ENCODE assay signal across 1 cellular context in the genomic region with DNA sequence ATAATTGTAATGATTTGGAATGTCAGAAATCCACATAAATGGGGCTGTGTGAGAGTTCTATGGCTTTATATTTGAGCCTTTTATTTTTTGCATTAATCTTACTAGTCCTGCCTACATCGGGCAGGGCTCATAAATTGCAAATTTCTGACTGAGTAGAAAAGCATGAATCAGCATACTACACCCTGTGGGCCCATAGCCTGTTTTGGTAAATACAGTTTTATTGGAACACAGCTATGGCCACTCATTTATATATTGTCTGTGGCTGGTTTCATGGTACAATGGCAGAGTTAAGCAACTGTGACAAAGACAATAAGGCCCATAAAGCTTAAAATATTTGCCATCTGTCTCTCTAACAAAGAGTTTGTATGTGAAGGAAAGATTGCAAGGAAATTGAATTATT.
TF ChIP-seq lines count a peak whose summit lies in the region.

No MANE protein-coding gene starts in this region.

TF ChIP-seq in GM12878, 131 proteins besides CTCF, POLR2A, EP300 and RAD21:
- TF ChIP-seq, protein P1, sequence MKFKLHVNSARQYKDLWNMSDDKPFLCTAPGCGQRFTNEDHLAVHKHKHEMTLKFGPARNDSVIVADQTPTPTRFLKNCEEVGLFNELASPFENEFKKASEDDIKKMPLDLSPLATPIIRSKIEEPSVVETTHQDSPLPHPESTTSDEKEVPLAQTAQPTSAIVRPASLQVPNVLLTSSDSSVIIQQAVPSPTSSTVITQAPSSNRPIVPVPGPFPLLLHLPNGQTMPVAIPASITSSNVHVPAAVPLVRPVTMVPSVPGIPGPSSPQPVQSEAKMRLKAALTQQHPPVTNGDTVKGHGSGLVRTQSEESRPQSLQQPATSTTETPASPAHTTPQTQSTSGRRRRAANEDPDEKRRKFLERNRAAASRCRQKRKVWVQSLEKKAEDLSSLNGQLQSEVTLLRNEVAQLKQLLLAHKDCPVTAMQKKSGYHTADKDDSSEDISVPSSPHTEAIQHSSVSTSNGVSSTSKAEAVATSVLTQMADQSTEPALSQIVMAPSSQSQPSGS (IDR thresholded peaks at IDR 0.05; ENCODE audit: low read length), result peak; percentile 31; the same call in 1 of the 2 replicates
- TF ChIP-seq, protein P2, sequence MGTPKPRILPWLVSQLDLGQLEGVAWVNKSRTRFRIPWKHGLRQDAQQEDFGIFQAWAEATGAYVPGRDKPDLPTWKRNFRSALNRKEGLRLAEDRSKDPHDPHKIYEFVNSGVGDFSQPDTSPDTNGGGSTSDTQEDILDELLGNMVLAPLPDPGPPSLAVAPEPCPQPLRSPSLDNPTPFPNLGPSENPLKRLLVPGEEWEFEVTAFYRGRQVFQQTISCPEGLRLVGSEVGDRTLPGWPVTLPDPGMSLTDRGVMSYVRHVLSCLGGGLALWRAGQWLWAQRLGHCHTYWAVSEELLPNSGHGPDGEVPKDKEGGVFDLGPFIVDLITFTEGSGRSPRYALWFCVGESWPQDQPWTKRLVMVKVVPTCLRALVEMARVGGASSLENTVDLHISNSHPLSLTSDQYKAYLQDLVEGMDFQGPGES (IDR thresholded peaks at IDR 0.05), result no peak
- TF ChIP-seq, protein P3, sequence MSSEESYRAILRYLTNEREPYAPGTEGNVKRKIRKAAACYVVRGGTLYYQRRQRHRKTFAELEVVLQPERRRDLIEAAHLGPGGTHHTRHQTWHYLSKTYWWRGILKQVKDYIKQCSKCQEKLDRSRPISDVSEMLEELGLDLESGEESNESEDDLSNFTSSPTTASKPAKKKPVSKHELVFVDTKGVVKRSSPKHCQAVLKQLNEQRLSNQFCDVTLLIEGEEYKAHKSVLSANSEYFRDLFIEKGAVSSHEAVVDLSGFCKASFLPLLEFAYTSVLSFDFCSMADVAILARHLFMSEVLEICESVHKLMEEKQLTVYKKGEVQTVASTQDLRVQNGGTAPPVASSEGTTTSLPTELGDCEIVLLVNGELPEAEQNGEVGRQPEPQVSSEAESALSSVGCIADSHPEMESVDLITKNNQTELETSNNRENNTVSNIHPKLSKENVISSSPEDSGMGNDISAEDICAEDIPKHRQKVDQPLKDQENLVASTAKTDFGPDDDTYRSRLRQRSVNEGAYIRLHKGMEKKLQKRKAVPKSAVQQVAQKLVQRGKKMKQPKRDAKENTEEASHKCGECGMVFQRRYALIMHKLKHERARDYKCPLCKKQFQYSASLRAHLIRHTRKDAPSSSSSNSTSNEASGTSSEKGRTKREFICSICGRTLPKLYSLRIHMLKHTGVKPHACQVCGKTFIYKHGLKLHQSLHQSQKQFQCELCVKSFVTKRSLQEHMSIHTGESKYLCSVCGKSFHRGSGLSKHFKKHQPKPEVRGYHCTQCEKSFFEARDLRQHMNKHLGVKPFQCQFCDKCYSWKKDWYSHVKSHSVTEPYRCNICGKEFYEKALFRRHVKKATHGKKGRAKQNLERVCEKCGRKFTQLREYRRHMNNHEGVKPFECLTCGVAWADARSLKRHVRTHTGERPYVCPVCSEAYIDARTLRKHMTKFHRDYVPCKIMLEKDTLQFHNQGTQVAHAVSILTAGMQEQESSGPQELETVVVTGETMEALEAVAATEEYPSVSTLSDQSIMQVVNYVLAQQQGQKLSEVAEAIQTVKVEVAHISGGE (CRISPR knock-in tag; IDR thresholded peaks at IDR 0.05), result 0 out of 2 replicates have a peak, but pooled peaks have one; percentile 13
